19 cellular contexts compared by ENCODE assay signal in genomic region chr2:72921866-72922265, GRCh38. TPM values are rescaled to one million over a fixed set of nuclear protein-coding genes. Genes with fewer than 3 reads are reported as not detected.
DNase-seq lines count a peak whose midpoint lies in the region; ATAC-seq and TF ChIP-seq lines count a peak whose summit lies in the region.
"Had no signal": no experiment of that assay in that cellular context is flagged by ENCODE, and none has a peak within 500 bp of the region (broad histone marks: within the 10 kb centered on the region; RNA-seq: fewer than 3 reads in every experiment).

No MANE protein-coding gene starts in this region.

- intact Hi-C loops in stomach (cut with DNase I; ENCODE audit: low total_unique reads), result no loop called here

- H3K4me3 ChIP-seq in stomach, result no peak overlapping the region
- H3K4me3 ChIP-seq: SJCRH30 had no signal

- WGBS in stomach, 5 donors, result 73 to 100% (median 86%) methylated on average over 1 of the region's 1 CpG

- peaks cover 41 to 62% (median 53%) of the 10 kb centered on the region in 4 donors for H3K4me1 ChIP-seq in stomach
- H3K4me1 ChIP-seq: SJCRH30 had no signal

- no peaks in the 10 kb centered on the region for H3K9me3 Mint-ChIP-seq in activated CD8-positive, alpha-beta memory T cell treated with anti-CD3 and anti-CD28 coated beads, Interleukin-2, amount 10 ng/mL, durations not matched to agents 7 days and 5 days (ENCODE audit: low read depth)
- H3K9me3 Mint-ChIP-seq in brain, result peaks cover 0 to 4% (median 0%) of the 10 kb centered on the region in 5 experiments

- H3K36me3 ChIP-seq in stomach, result no peaks in the 10 kb centered on the region
- H3K36me3 ChIP-seq: SJCRH30 had no signal

- peak; percentile 15 for DNase-seq in activated CD8-positive, alpha-beta memory T cell treated with anti-CD3 and anti-CD28 coated beads, Interleukin-2, amount 10 ng/mL, durations not matched to agents 7 days and 5 days
- DNase-seq in activated CD8-positive, alpha-beta memory T cell treated with anti-CD3 and anti-CD28 coated beads, Interleukin-2, amount 50 U/mL, for 48 hours, result no peak
- peak; percentile 34 for DNase-seq in GM13977 (ENCODE audit: low spot score)
- peak; percentile 10 for DNase-seq in stomach
- DNase-seq in SIG-M5 treated with dmso at 0.1 percent for 504 hours (lab: John Stamatoyannopoulos, UW; ENCODE audit: unreplicated experiment), result no peak
- DNase-seq in mesenteric fat pad (ENCODE audit: low spot score), result no peak
- DNase-seq: AML-193, Caco-2, DMS53, IMR-90, MV-4-11, NCI-H1436, NCI-H2029 treated with DMSO at 0.1 percent for 48 hours, NCI-H524, RPMI8226, SJCRH30 had no signal

- H3K27me3 ChIP-seq in stomach, result peaks cover 70 to 100% (median 100%) of the 10 kb centered on the region in 3 donors

- in situ Hi-C loops in GM13977 (cut with MboI; ENCODE audit: low pct_unique_long_range_greater_than_20kb, low sequenced_read_pairs, unreplicated experiment), result no loop called here

- no peaks in the 10 kb centered on the region for H3K36me3 Mint-ChIP-seq in activated CD8-positive, alpha-beta memory T cell treated with anti-CD3 and anti-CD28 coated beads, Interleukin-2, amount 10 ng/mL, durations not matched to agents 7 days and 5 days
- no peaks in the 10 kb centered on the region for H3K36me3 Mint-ChIP-seq in brain

- no peak for TF ChIP-seq EP300 in stomach (IDR thresholded peaks at IDR 0.05)

- TF ChIP-seq CTCF in GM13977 (IDR thresholded peaks at IDR 0.05; ENCODE audit: extremely low read depth, insufficient read depth, missing control alignments) (no peak), brain (conservative IDR thresholded peaks at IDR 0.05) (no peak), stomach (IDR thresholded peaks at IDR 0.05) (no peak)

- no peak for ATAC-seq in activated CD8-positive, alpha-beta memory T cell treated with anti-CD3 and anti-CD28 coated beads, Interleukin-2, amount 10 ng/mL, durations not matched to agents 7 days and 5 days

- CTCF ChIA-PET in activated CD8-positive, alpha-beta memory T cell treated with anti-CD3 and anti-CD28 coated beads, Interleukin-2, amount 10 ng/mL, durations not matched to agents 7 days and 5 days (lab: Charles Lee), result interaction anchor here (1.3 kb wide), 1 partner anchor 52 kb away, joined by 4 read pairs; no protein-coding TSS in a partner anchor

- TF ChIP-seq POLR2A in stomach (IDR thresholded peaks at IDR 0.05), result no peak

- peaks cover 0 to 12% (median 0%) of the 10 kb centered on the region in 4 donors for H3K9me3 ChIP-seq in stomach
- H3K9me3 ChIP-seq: Caco-2, SJCRH30 had no signal

- no peak overlapping the region for H3K27ac ChIP-seq in stomach
- H3K27ac ChIP-seq: SJCRH30 had no signal

- no peak overlapping the region for H3K4me3 Mint-ChIP-seq in activated CD8-positive, alpha-beta memory T cell treated with anti-CD3 and anti-CD28 coated beads, Interleukin-2, amount 10 ng/mL, durations not matched to agents 7 days and 5 days
- peak overlapping the region in 3 of 5 experiments; percentile 1 to 90 (median 29) for H3K4me3 Mint-ChIP-seq in brain

- H3K27me3 Mint-ChIP-seq in activated CD8-positive, alpha-beta memory T cell treated with anti-CD3 and anti-CD28 coated beads, Interleukin-2, amount 10 ng/mL, durations not matched to agents 7 days and 5 days, result peaks cover 78% of the 10 kb centered on the region
- H3K27me3 Mint-ChIP-seq in brain, result peaks cover 66% of the 10 kb centered on the region

- H3K4me1 Mint-ChIP-seq in activated CD8-positive, alpha-beta memory T cell treated with anti-CD3 and anti-CD28 coated beads, Interleukin-2, amount 10 ng/mL, durations not matched to agents 7 days and 5 days, result peaks cover 24% of the 10 kb centered on the region
- peaks cover 29% of the 10 kb centered on the region for H3K4me1 Mint-ChIP-seq in brain

- H3K27ac Mint-ChIP-seq in activated CD8-positive, alpha-beta memory T cell treated with anti-CD3 and anti-CD28 coated beads, Interleukin-2, amount 10 ng/mL, durations not matched to agents 7 days and 5 days, result no peak overlapping the region
- peak overlapping the region in 1 of 5 experiments; percentile 98 for H3K27ac Mint-ChIP-seq in brain

RNA-seq across cellular contexts. Expression of gene EMX1, which starts 4.5 kb away (rescaled TPM):
- not detected for total RNA-seq in activated CD8-positive, alpha-beta memory T cell treated with anti-CD3 and anti-CD28 coated beads, Interleukin-2, amount 10 ng/mL, durations not matched to agents 7 days and 5 days
- polyA plus RNA-seq in brain (ENCODE audit: insufficient read depth, low read depth, low replicate concordance) (9.1 TPM), stomach (under 1 TPM in 2 of 3 donors, not detected in 1; 0.18 to 0.62 TPM)
- total RNA-seq in stomach (10 to 100 TPM in 1 of 5 donors, not detected in 4; 32.1 TPM), mesenteric fat pad (not detected)
- total RNA-seq: IMR-90, LHCN-M2, OCI-LY7, SJCRH30 had no signal
- polyA plus RNA-seq: IMR-90 had no signal

RNA-seq across cellular contexts. Expression of gene SPR, which starts 34.7 kb away (rescaled TPM):
- total RNA-seq in activated CD8-positive, alpha-beta memory T cell treated with anti-CD3 and anti-CD28 coated beads, Interleukin-2, amount 10 ng/mL, durations not matched to agents 7 days and 5 days, result 1 to 10 TPM; 1.3 to 3.1 TPM
- polyA plus RNA-seq in brain (ENCODE audit: insufficient read depth, low read depth, low replicate concordance) (7.1 TPM), stomach (10 to 100 TPM; 42.2 to 49.2 (median 48.9) TPM)
- total RNA-seq in stomach (100 to 1,000 TPM in 1 of 5 donors, 10 to 100 TPM in 4; 11.7 to 133 (median 63.8) TPM), mesenteric fat pad (38.6 TPM)
- total RNA-seq: OCI-LY7 had no signal

Comparison
In these comparisons a context has a peak if more than half of its experiments do, and no peak if none do; other contexts are left out.
1. DNase-seq: peak in activated CD8-positive, alpha-beta memory T cell treated with anti-CD3 and anti-CD28 coated beads, Interleukin-2, amount 10 ng/mL, durations not matched to agents 7 days and 5 days (single experiment), GM13977 (single experiment) and stomach (single experiment); none in activated CD8-positive, alpha-beta memory T cell treated with anti-CD3 and anti-CD28 coated beads, Interleukin-2, amount 50 U/mL, for 48 hours (single experiment), SIG-M5 treated with dmso at 0.1 percent for 504 hours (single experiment) and mesenteric fat pad (single experiment).